8 cellular contexts compared by ENCODE assay signal in the genomic region with DNA sequence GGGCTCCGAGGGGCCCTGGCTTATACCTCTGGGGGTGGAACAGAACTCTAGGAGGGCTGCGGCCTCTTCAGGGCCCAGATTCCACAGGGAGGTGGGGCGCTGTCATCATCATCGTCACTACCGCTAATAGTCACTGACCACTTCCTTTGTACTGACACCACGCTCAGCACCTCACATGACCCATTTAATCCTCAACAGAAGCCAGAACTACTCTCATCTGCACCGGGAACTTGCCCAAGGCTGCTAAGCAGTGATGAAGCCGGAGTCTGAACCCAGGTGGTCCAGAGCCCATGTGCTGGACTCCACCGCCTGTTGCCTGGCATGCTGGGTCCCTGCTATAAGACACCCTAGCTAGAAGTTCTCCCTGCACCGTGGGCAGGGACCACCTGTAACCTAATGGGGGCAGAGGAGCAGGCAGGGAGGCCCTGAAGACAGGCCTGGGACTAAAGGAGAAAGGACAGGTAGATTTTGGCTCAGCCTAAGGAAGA. TPM values are rescaled to one million over a fixed set of nuclear protein-coding genes. Genes with fewer than 3 reads are reported as not detected.
DNase-seq lines count a peak whose midpoint lies in the region; ATAC-seq and TF ChIP-seq lines count a peak whose summit lies in the region.

No MANE protein-coding gene starts in this region.

- peak overlapping the region; percentile 71 to 89 for H3K27ac Mint-ChIP-seq in natural killer cell treated with Interleukin-12 subunit alpha and Interleukin-12 subunit beta and Interleukin-15 and Interleukin-18, amount 100 ng/mL, for 72 hours

- peak overlapping the region; percentile 28; the same call in 1 of the 2 replicates for H3K9ac ChIP-seq in ES-I3 (ENCODE audit: low read depth, low read length)

- H3K36me3 Mint-ChIP-seq in natural killer cell treated with Interleukin-12 subunit alpha and Interleukin-12 subunit beta and Interleukin-15 and Interleukin-18, amount 100 ng/mL, for 72 hours: peaks cover 5% of the 10 kb centered on the region

- CTCF ChIA-PET in RWPE1 (lab: Yijun Ruan, JAX): no interaction called here

- no peaks in the 10 kb centered on the region for H3K9me3 ChIP-seq in ES-I3 (ENCODE audit: control insufficient read depth, insufficient read depth, low read length)

- DNase-seq in RWPE1 (ENCODE audit: low spot score) (peak; percentile 43), coronary artery (ENCODE audit: low spot score) (no peak), NCI-H526 (lab: John Stamatoyannopoulos, UW) (no peak), NCI-H446 (lab: John Stamatoyannopoulos, UW) (no peak), NCI-H1105 treated with DMSO at 0.1 percent for 48 hours (lab: John Stamatoyannopoulos, UW) (no peak)
- DNase-seq in natural killer cell treated with Interleukin-12 subunit alpha and Interleukin-12 subunit beta and Interleukin-15 and Interleukin-18, amount 100 ng/mL, for 72 hours (ENCODE audit: low spot score): peak; percentile 80

- peaks cover 36% of the 10 kb centered on the region for H3K4me1 ChIP-seq in ES-I3 (ENCODE audit: insufficient read depth, low read length)

- H3K4me3 Mint-ChIP-seq in natural killer cell treated with Interleukin-12 subunit alpha and Interleukin-12 subunit beta and Interleukin-15 and Interleukin-18, amount 100 ng/mL, for 72 hours: peak overlapping the region; percentile 74

- H3K4me1 Mint-ChIP-seq in natural killer cell treated with Interleukin-12 subunit alpha and Interleukin-12 subunit beta and Interleukin-15 and Interleukin-18, amount 100 ng/mL, for 72 hours (ENCODE audit: low read depth in 2 of 2): peaks cover 25 to 33% of the 10 kb centered on the region in 2 donors

- POLR2A ChIA-PET in RWPE1 (lab: Yijun Ruan, JAX; ENCODE audit: low non-redundant PET): interaction anchor here (1.5 kb wide), 1 partner anchor 52 kb away, joined by 8 read pairs; no protein-coding TSS in a partner anchor

- no peak overlapping the region for H3K4me3 ChIP-seq in coronary artery

- no peaks in the 10 kb centered on the region for H3K9me3 Mint-ChIP-seq in natural killer cell treated with Interleukin-12 subunit alpha and Interleukin-12 subunit beta and Interleukin-15 and Interleukin-18, amount 100 ng/mL, for 72 hours

- H3K36me3 ChIP-seq in ES-I3 (ENCODE audit: insufficient read depth, low read length): no peaks in the 10 kb centered on the region

- TF ChIP-seq CTCF in RWPE1 (conservative IDR thresholded peaks at IDR 0.05; ENCODE audit: low read depth): no peak
- TF ChIP-seq CTCF in coronary artery (IDR thresholded peaks at IDR 0.05): no peak

- H3K27ac ChIP-seq in RWPE1 (peak overlapping the region; percentile 67), coronary artery (peak overlapping the region; percentile 20 to 56)

- ATAC-seq in natural killer cell treated with Interleukin-12 subunit alpha and Interleukin-12 subunit beta and Interleukin-15 and Interleukin-18, amount 100 ng/mL, for 72 hours: peak; percentile 81 to 86
- ATAC-seq in HG02885 (IDR thresholded peaks at IDR 0.05; ENCODE audit: poor library complexity, unreplicated experiment): no peak

- H3K27me3 Mint-ChIP-seq in natural killer cell treated with Interleukin-12 subunit alpha and Interleukin-12 subunit beta and Interleukin-15 and Interleukin-18, amount 100 ng/mL, for 72 hours: no peaks in the 10 kb centered on the region

RNA-seq across cellular contexts. Expression of a gene that starts 12.0 kb away (rescaled TPM):
- total RNA-seq in natural killer cell treated with Interleukin-12 subunit alpha and Interleukin-12 subunit beta and Interleukin-15 and Interleukin-18, amount 100 ng/mL, for 72 hours: 100 to 1,000 TPM; 270 to 289 TPM

RNA-seq across cellular contexts. Expression of a gene that starts 22.9 kb away (rescaled TPM):
- 100 to 1,000 TPM in 1 of 2 donors, 10 to 100 TPM in 1; 73.8 to 101 TPM for total RNA-seq in natural killer cell treated with Interleukin-12 subunit alpha and Interleukin-12 subunit beta and Interleukin-15 and Interleukin-18, amount 100 ng/mL, for 72 hours

RNA-seq across cellular contexts. Expression of a gene that starts 46.2 kb away (rescaled TPM):
- 1 to 10 TPM; 1.6 to 2.1 TPM for total RNA-seq in natural killer cell treated with Interleukin-12 subunit alpha and Interleukin-12 subunit beta and Interleukin-15 and Interleukin-18, amount 100 ng/mL, for 72 hours

RNA-seq across cellular contexts. Expression of a gene that starts 47.6 kb away (rescaled TPM):
- total RNA-seq in natural killer cell treated with Interleukin-12 subunit alpha and Interleukin-12 subunit beta and Interleukin-15 and Interleukin-18, amount 100 ng/mL, for 72 hours: 10 to 100 TPM; 30.6 to 39.8 TPM

Comparison
In these comparisons a context has a peak if more than half of its experiments do, and no peak if none do; other contexts are left out.
1. DNase-seq: peak in RWPE1 (single experiment) and natural killer cell treated with Interleukin-12 subunit alpha and Interleukin-12 subunit beta and Interleukin-15 and Interleukin-18, amount 100 ng/mL, for 72 hours (single experiment); none in coronary artery (single experiment), NCI-H526 (0 of 2), NCI-H446 (0 of 2) and NCI-H1105 treated with DMSO at 0.1 percent for 48 hours (single experiment).